In genomic region chr1:210233495-210234253, GRCh38 we compare ENCODE assay signal across 8 cellular contexts. TPM values are rescaled to one million over a fixed set of nuclear protein-coding genes. Genes with fewer than 3 reads are reported as not detected.
DNase-seq lines count a peak whose midpoint lies in the region; ATAC-seq and TF ChIP-seq lines count a peak whose summit lies in the region.

No MANE protein-coding gene starts in this region.

- H3K27ac ChIP-seq in Peyer's patch: peak overlapping the region; percentile 15 to 84 (median 62)
- peak overlapping the region; percentile 74 for H3K27ac ChIP-seq in cingulate gyrus (ENCODE audit: low read depth, low read length)

- H3K27me3 ChIP-seq in Peyer's patch: peaks cover 0 to 7% of the 10 kb centered on the region in 2 donors

- H3K9me3 ChIP-seq in Peyer's patch: no peaks in the 10 kb centered on the region

- ATAC-seq in GM21423 (IDR thresholded peaks at IDR 0.05; ENCODE audit: unreplicated experiment): no peak
- no peak for ATAC-seq in HG03354 (IDR thresholded peaks at IDR 0.05; ENCODE audit: poor library complexity, severe bottlenecking, unreplicated experiment)

- H3K4me3 ChIP-seq in Peyer's patch: peak overlapping the region; percentile 35 to 65 (median 51)

- H3K4me1 ChIP-seq in Peyer's patch: peaks cover 4 to 41% (median 12%) of the 10 kb centered on the region in 4 donors

- peak; percentile 61 for DNase-seq in activated CD8-positive, alpha-beta memory T cell treated with anti-CD3 and anti-CD28 coated beads, Interleukin-2, amount 50 U/mL, for 48 hours
- no peak for DNase-seq in activated CD8-positive, alpha-beta memory T cell treated with anti-CD3 and anti-CD28 coated beads, Interleukin-2, amount 50 U/mL, for 4 hours
- DNase-seq in Peyer's patch (no peak), kidney tubule cell (ENCODE audit: low spot score) (peak; percentile 81)
- DNase-seq in stimulated activated CD4-positive, alpha-beta T cell treated with anti-CD3 and anti-CD28 coated beads, Interleukin-4, amount 100 ng/mL, for 1 hour: peak; percentile 40

- no peaks in the 10 kb centered on the region for H3K36me3 ChIP-seq in Peyer's patch

- TF ChIP-seq CTCF in Peyer's patch (IDR thresholded peaks at IDR 0.05): no peak

- TF ChIP-seq POLR2A in Peyer's patch (IDR thresholded peaks at IDR 0.05): no peak

RNA-seq across cellular contexts. Expression of gene SERTAD4, which starts 1.1 kb away (rescaled TPM):
- total RNA-seq in Peyer's patch: 1 to 10 TPM in 3 of 4 donors, under 1 TPM in 1; 0.18 to 1.7 (median 1.3) TPM

Comparison
In these comparisons a context has a peak if more than half of its experiments do, and no peak if none do; other contexts are left out.
1. DNase-seq: peak in activated CD8-positive, alpha-beta memory T cell treated with anti-CD3 and anti-CD28 coated beads, Interleukin-2, amount 50 U/mL, for 48 hours (single experiment), kidney tubule cell (single experiment) and stimulated activated CD4-positive, alpha-beta T cell treated with anti-CD3 and anti-CD28 coated beads, Interleukin-4, amount 100 ng/mL, for 1 hour (single experiment); none in activated CD8-positive, alpha-beta memory T cell treated with anti-CD3 and anti-CD28 coated beads, Interleukin-2, amount 50 U/mL, for 4 hours (single experiment) and Peyer's patch (0 of 3).